Comparison of ENCODE assay signal across 1 cellular context in the genomic region with DNA sequence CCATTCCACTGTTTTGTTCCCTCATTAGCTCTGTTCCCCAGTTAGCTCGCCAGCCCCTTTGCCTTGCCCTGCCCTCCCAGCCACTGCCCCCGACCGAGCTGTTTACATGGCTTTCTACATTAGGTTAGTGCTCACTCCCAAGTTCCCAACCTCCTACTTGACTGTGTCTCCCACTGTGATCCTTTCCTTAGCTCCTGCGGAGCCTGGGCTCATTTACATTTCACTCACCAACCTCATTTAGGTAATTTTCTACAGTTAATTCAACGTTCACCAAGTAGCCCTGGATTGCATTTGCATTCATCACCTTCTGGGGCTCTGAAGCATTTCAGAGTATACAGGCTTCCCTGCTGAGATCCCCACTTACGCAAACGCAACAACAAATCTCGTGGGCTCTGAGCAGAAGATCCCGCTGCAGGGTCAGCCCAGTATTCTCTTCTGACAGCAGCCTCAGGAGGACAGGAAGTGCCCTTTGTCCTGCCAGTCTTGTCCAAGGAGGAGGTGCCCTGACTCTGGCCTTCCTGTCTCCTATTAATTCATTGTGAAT.
A peak's percentile ranks its signal among the peaks of the same experiment; 100 is the strongest.
TF ChIP-seq lines count a peak whose summit lies in the region.

No MANE protein-coding gene starts in this region.

TF ChIP-seq in H1, 55 proteins besides CTCF, POLR2A, EP300 and RAD21 (continued from another document):
- TF ChIP-seq ASH2L (IDR thresholded peaks at IDR 0.05; ENCODE audit: low read length): peak; percentile 74
- TF ChIP-seq HDAC2 (IDR thresholded peaks at IDR 0.05; ENCODE audit: borderline replicate concordance in 1 of 2, low read depth in 2 of 2, low read length in 2 of 2): peak; percentile 26 to 62; a peak in 3 of 4 replicates
